1 cellular context compared by ENCODE assay signal in the genomic region with DNA sequence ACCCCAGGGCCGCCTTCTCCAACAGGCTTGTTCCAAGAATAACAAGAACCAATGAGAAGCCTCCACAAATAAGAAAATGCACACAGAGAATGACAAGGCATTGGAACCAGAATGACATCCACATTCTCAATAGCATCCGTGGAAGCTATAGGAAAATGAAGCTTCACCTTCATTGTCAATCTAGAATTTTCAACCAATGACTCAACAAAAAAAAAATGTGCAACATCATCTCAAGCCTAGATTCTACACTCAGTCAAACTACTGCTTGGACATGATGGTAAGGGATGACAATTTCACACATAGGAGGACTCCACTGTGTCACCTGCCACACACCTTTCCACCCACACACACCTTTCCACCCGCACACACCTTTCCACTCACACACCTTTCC.
TF ChIP-seq lines count a peak whose summit lies in the region.

No MANE protein-coding gene starts in this region.

TF ChIP-seq in IMR-90, 13 proteins besides CTCF, POLR2A, EP300 and RAD21 (continued from another document):
- peak; percentile 65 for TF ChIP-seq NFE2L2 (IDR thresholded peaks at IDR 0.05; ENCODE audit: low read depth, low read length)
- TF ChIP-seq FOS (IDR thresholded peaks at IDR 0.05; ENCODE audit: low read depth, low read length): no peak
TF ChIP-seq in IMR-90: peak in this region for 1.
